In genomic region chr7:74507538-74508319, GRCh38 we compare ENCODE assay signal across 24 cellular contexts. TPM values are rescaled to one million over a fixed set of nuclear protein-coding genes. Genes with fewer than 3 reads are reported as not detected.
DNase-seq lines count a peak whose midpoint lies in the region; ATAC-seq, FAIRE-seq and TF ChIP-seq lines count a peak whose summit lies in the region.
"Had no signal": no experiment of that assay in that cellular context is flagged by ENCODE, and none has a peak within 500 bp of the region (broad histone marks: within the 10 kb centered on the region; RNA-seq: fewer than 3 reads in every experiment).

No MANE protein-coding gene starts in this region.

- H3K36me3 Mint-ChIP-seq in brain, result peaks cover 45% of the 10 kb centered on the region

- no peak overlapping the region for H2AFZ ChIP-seq in HepG2 (ENCODE audit: low read length)
- H2AFZ ChIP-seq in osteoblast (ENCODE audit: low read length), result no peak overlapping the region
- H2AFZ ChIP-seq: GM23338 had no signal

- CTCF ChIA-PET in HepG2 (lab: Yijun Ruan, JAX; ENCODE audit: low intra/inter-chr PET ratio, low total read pairs), result no interaction called here

- TF ChIP-seq EP300 in HepG2 (IDR thresholded peaks at IDR 0.05; ENCODE audit: low read depth in 2 of 2, low read length in 2 of 2) (no peak), HepG2 (CRISPR knock-in tag; IDR thresholded peaks at IDR 0.05; ENCODE audit: borderline replicate concordance) (no peak)

- H3K9ac ChIP-seq in HepG2 (ENCODE audit: insufficient read depth, low read depth, low read length), result no peak overlapping the region
- H3K9ac ChIP-seq: BLaER1 treated with 17β-estradiol and CSF1 and Interleukin-3, amounts not matched to agents 10 nM and 100 nM had no signal

- no peaks in the 10 kb centered on the region for H3K27me3 ChIP-seq in HepG2 (ENCODE audit: control insufficient read depth in 1 of 2, insufficient read depth in 2 of 2, low read length in 2 of 2)
- no peaks in the 10 kb centered on the region for H3K27me3 ChIP-seq in right lobe of liver
- no peaks in the 10 kb centered on the region for H3K27me3 ChIP-seq in osteoblast (ENCODE audit: insufficient read depth, low read length)
- H3K27me3 ChIP-seq: BLaER1 treated with 17β-estradiol and CSF1 and Interleukin-3, amounts not matched to agents 10 nM and 100 nM; SJCRH30 had no signal

- no peaks in the 10 kb centered on the region for H3K9me3 ChIP-seq in HepG2 (ENCODE audit: low read length)
- H3K9me3 ChIP-seq in right lobe of liver, result no peaks in the 10 kb centered on the region
- no peaks in the 10 kb centered on the region for H3K9me3 ChIP-seq in osteoblast (ENCODE audit: low read depth, low read length)
- H3K9me3 ChIP-seq: BLaER1 treated with 17β-estradiol and CSF1 and Interleukin-3, amounts not matched to agents 10 nM and 100 nM; SJCRH30 had no signal

- H4K20me1 ChIP-seq in HepG2 (ENCODE audit: insufficient read depth, low read length), result peaks cover 8% of the 10 kb centered on the region; the same call in 1 of the 2 replicates
- H4K20me1 ChIP-seq in osteoblast (ENCODE audit: insufficient read depth, low read length), result peaks cover 27% of the 10 kb centered on the region

- no peak overlapping the region for H3K4me3 Mint-ChIP-seq in brain
- H3K4me3 Mint-ChIP-seq: CD4-positive, alpha-beta T cell; GM23338 had no signal

- H3K9me3 Mint-ChIP-seq in brain, result peaks cover 0 to 8% (median 5%) of the 10 kb centered on the region in 5 experiments
- H3K9me3 Mint-ChIP-seq: CD4-positive, alpha-beta T cell; GM23338 had no signal

- DNase-seq in HepG2 (ENCODE audit: low spot score) (no peak), right lobe of liver (no peak), osteoblast (ENCODE audit: insufficient read length, low spot score, missing footprints) (peak; percentile 64), omental fat pad (ENCODE audit: low spot score) (no peak), erythroblast (lab: John Stamatoyannopoulos, UW) (no peak), NCI-H2107 treated with DMSO at 0.1 percent for 48 hours (lab: John Stamatoyannopoulos, UW; ENCODE audit: unreplicated experiment) (no peak)
- DNase-seq: AML-193; CD4-positive, alpha-beta T cell; DMS53; HCEC 1CT; Karpas-422; NCI-H1092 treated with DMSO at 0.1 percent for 48 hours; NCI-H1436; NCI-H187 treated with DMSO at 0.1 percent for 48 hours; NCI-H524; NCI-H82; NK-92 treated with Interleukin-12 subunit alpha and Interleukin-12 subunit beta, amount 100 ng/mL, for 24 hours; PC-3; SJCRH30 had no signal

- BruUV-seq in HepG2 (replicated peaks; lab: Mats Ljungman, UMichigan), result no TSS peak

- H3K4me2 ChIP-seq in HepG2 (ENCODE audit: low read depth, low read length) (no peak overlapping the region), osteoblast (ENCODE audit: insufficient read depth, low read length) (no peak overlapping the region)
- H3K4me2 ChIP-seq: BLaER1 treated with 17β-estradiol and CSF1 and Interleukin-3, amounts not matched to agents 10 nM and 100 nM; GM23338 had no signal

- no peak for TF ChIP-seq POLR2A in HepG2 (IDR thresholded peaks at IDR 0.05; ENCODE audit: insufficient read depth in 1 of 2, low read depth in 2 of 2, low read length in 2 of 2)
- no peak for TF ChIP-seq POLR2A in right lobe of liver (IDR thresholded peaks at IDR 0.05)
- TF ChIP-seq POLR2A in erythroblast (IDR thresholded peaks at IDR 0.05; ENCODE audit: low read length), result no peak

- H3K36me3 ChIP-seq in HepG2 (replicated peaks in 1 of 2; ENCODE audit: control insufficient read depth in 1 of 2, insufficient read depth in 2 of 2, low read length in 2 of 2) (peaks cover 5 to 28% of the 10 kb centered on the region in 2 experiments; a peak in 3 of 5 replicates), right lobe of liver (no peaks in the 10 kb centered on the region), osteoblast (ENCODE audit: insufficient read depth, low read length) (peaks cover 5% of the 10 kb centered on the region)

- no peak overlapping the region for H3K27ac ChIP-seq in HepG2 (ENCODE audit: extremely low read length, insufficient read depth, low read length)
- H3K27ac ChIP-seq in right lobe of liver, result no peak overlapping the region
- no peak overlapping the region for H3K27ac ChIP-seq in osteoblast (ENCODE audit: low read depth, low read length)
- H3K27ac ChIP-seq: BLaER1 treated with 17β-estradiol and CSF1 and Interleukin-3, amounts not matched to agents 10 nM and 100 nM; SJCRH30 had no signal

- H3K4me1 ChIP-seq in HepG2 (ENCODE audit: insufficient read depth, low read length) (no peaks in the 10 kb centered on the region), right lobe of liver (peaks cover 0 to 6% (median 3%) of the 10 kb centered on the region in 4 donors), osteoblast (ENCODE audit: insufficient read depth, low read length) (no peaks in the 10 kb centered on the region)
- H3K4me1 ChIP-seq: BLaER1 treated with 17β-estradiol and CSF1 and Interleukin-3, amounts not matched to agents 10 nM and 100 nM had no signal

- WGBS in HepG2 (ENCODE audit: low lambda C conversion rate), result 99% methylated on average over 19 of the region's 21 CpGs
- WGBS in right lobe of liver (ENCODE audit: insufficient coverage, low coverage, low lambda C conversion rate, missing lambda C conversion rate), result 100% methylated on average over 2 of the region's 21 CpGs

- no peaks in the 10 kb centered on the region for H3K79me2 ChIP-seq in HepG2 (ENCODE audit: insufficient read depth, low read length)
- peaks cover 53% of the 10 kb centered on the region for H3K79me2 ChIP-seq in osteoblast (ENCODE audit: insufficient read depth, low read length)

- POLR2A ChIA-PET in HepG2 (lab: Yijun Ruan, JAX), result no interaction called here

- H3K27me3 Mint-ChIP-seq in brain, result peaks cover 3% of the 10 kb centered on the region
- H3K27me3 Mint-ChIP-seq: CD4-positive, alpha-beta T cell had no signal

- in situ Hi-C loops in HepG2 (cut with HindIII; ENCODE audit: extremely low pct_ligation_motif_present, low pct_unique_long_range_greater_than_20kb), result no loop called here

- no peak for TF ChIP-seq CTCF in HepG2 (CRISPR knock-in tag; IDR thresholded peaks at IDR 0.05)
- TF ChIP-seq CTCF in right lobe of liver (IDR thresholded peaks at IDR 0.05), result no peak
- no peak for TF ChIP-seq CTCF in brain (conservative IDR thresholded peaks at IDR 0.05)
- TF ChIP-seq CTCF in osteoblast (IDR thresholded peaks at IDR 0.05; ENCODE audit: extremely low read depth, low read depth, low read length), result no peak
- TF ChIP-seq CTCF in omental fat pad (IDR thresholded peaks at IDR 0.05), result no peak

- no peak for FAIRE-seq in HepG2 (lab: Jason Lieb, UNC)

- intact Hi-C loops in HepG2 (cut with micrococcal nuclease; ENCODE audit: unreplicated experiment), result no loop called here
- intact Hi-C loops in right lobe of liver (cut with DNase I), result no loop called here

- H3K4me1 Mint-ChIP-seq in brain, result peaks cover 10% of the 10 kb centered on the region
- H3K4me1 Mint-ChIP-seq: GM23338 had no signal

- H3K4me3 ChIP-seq in HepG2 (replicated peaks in 1 of 3; ENCODE audit: insufficient read depth in 1 of 3, low read depth in 2 of 3, low read length in 3 of 3), result no peak overlapping the region
- no peak overlapping the region for H3K4me3 ChIP-seq in right lobe of liver
- no peak overlapping the region for H3K4me3 ChIP-seq in osteoblast (ENCODE audit: insufficient read depth, low read length)
- H3K4me3 ChIP-seq: BLaER1 treated with 17β-estradiol and CSF1 and Interleukin-3, amounts not matched to agents 10 nM and 100 nM; GM23338; SJCRH30 had no signal

- TF ChIP-seq RAD21 in HepG2 (CRISPR knock-in tag; IDR thresholded peaks at IDR 0.05), result no peak

- H3K27ac Mint-ChIP-seq in brain, result peak overlapping the region in 3 of 5 experiments; percentile 20 to 75 (median 71)
- H3K27ac Mint-ChIP-seq: CD4-positive, alpha-beta T cell; GM23338 had no signal

- ATAC-seq in HepG2 (no peak), right lobe of liver (no peak), omental fat pad (ENCODE audit: low FRiP score) (no peak)
- ATAC-seq: GM23338, PC-3, Right ventricle myocardium inferior, SK-N-SH treated with all-trans-retinoic acid at 6 μM for 48 hours had no signal

TF ChIP-seq in HepG2, 621 proteins besides CTCF, POLR2A, EP300 and RAD21:
- TF ChIP-seq AGO2 (optimal IDR thresholded peaks at IDR 0.05; ENCODE audit: low read depth, low read length) (peak; percentile 59), ZMYM3 (CRISPR knock-in tag; IDR thresholded peaks at IDR 0.05) (0 out of 2 replicates have a peak, but pooled peaks have one; percentile 14), ZNF33B (CRISPR knock-in tag; IDR thresholded peaks at IDR 0.05) (no peak)

RNA-seq across cellular contexts. Expression of gene GTF2IRD1, which starts 54.0 kb away (rescaled TPM):
- total RNA-seq in HepG2 (2016; rRNA removed; fragmentation: Illumina TruSeq; extraction: Trizol), result 16.5 and 17.8 TPM in 2 replicates
- total RNA-seq in HepG2 (2016; cell fraction: cytosol; rRNA removed; fragmentation: Illumina TruSeq; extraction: Trizol; ENCODE audit: low read depth), result 8.1 and 9.5 TPM in 2 replicates
- total RNA-seq in HepG2 (2016; cell fraction: insoluble cytoplasmic fraction; rRNA removed; fragmentation: Illumina TruSeq; extraction: Trizol), result 13.6 and 19.1 TPM in 2 replicates
- 17.2 and 18.9 TPM in 2 replicates for total RNA-seq in HepG2 (2016; cell fraction: membrane; rRNA removed; fragmentation: Illumina TruSeq; extraction: Trizol)
- 15.6 and 22.1 TPM in 2 replicates for total RNA-seq in HepG2 (2016; cell fraction: nucleus; rRNA removed; fragmentation: Illumina TruSeq; extraction: Trizol)
- 26.7 and 28.2 TPM in 2 replicates for polyA plus RNA-seq in HepG2 (2011; rRNA removed)
- polyA plus RNA-seq in HepG2 (2011; cell fraction: cytosol; rRNA removed), result 12.3 and 16.0 TPM in 2 replicates
- polyA plus RNA-seq in HepG2 (2011; cell fraction: nucleus; rRNA removed), result 38.7 and 43.3 TPM in 2 replicates
- 36.1 and 37.4 TPM in 2 replicates for polyA plus RNA-seq in HepG2 (2012)
- polyA plus RNA-seq in HepG2 (2016; cell fraction: cytosol; fragmentation: Illumina TruSeq; extraction: Trizol; ENCODE audit: low read depth), result 10.4 and 12.9 TPM in 2 replicates
- 27.6 and 31.7 TPM in 2 replicates for polyA plus RNA-seq in HepG2 (2016; cell fraction: insoluble cytoplasmic fraction; fragmentation: Illumina TruSeq; extraction: Trizol; ENCODE audit: low read depth)
- polyA plus RNA-seq in HepG2 (2016; cell fraction: membrane; fragmentation: Illumina TruSeq; extraction: Trizol; ENCODE audit: low read depth), result 23.3 and 26.7 TPM in 2 replicates
- polyA plus RNA-seq in HepG2 (2016; cell fraction: nucleus; fragmentation: Illumina TruSeq; extraction: Trizol; ENCODE audit: insufficient read depth, low read depth), result 51.1 and 66.8 TPM in 2 replicates
- polyA minus RNA-seq in HepG2 (2011; rRNA and poly(A)+ RNA removed; ENCODE audit: low replicate concordance), result 23.4 and 53.2 TPM in 2 replicates
- 14.9 and 17.7 TPM in 2 replicates for polyA minus RNA-seq in HepG2 (2011; cell fraction: cytosol; rRNA and poly(A)+ RNA removed)
- 15.5 and 16.5 TPM in 2 replicates for polyA minus RNA-seq in HepG2 (2011; cell fraction: nucleus; rRNA and poly(A)+ RNA removed)
- total RNA-seq in right lobe of liver, result 1 to 10 TPM; 1.9 to 9.8 (median 6.5) TPM
- polyA plus RNA-seq in brain (ENCODE audit: insufficient read depth, low read depth, low replicate concordance), result 33.6 TPM
- total RNA-seq in osteoblast, result 15.9 and 18.6 TPM in 2 replicates
- 10 to 100 TPM in 2 of 4 donors, 1 to 10 TPM in 2; 3.9 to 18.1 (median 11.0) TPM for total RNA-seq in omental fat pad
